1 cellular context compared by ENCODE assay signal in the genomic region with DNA sequence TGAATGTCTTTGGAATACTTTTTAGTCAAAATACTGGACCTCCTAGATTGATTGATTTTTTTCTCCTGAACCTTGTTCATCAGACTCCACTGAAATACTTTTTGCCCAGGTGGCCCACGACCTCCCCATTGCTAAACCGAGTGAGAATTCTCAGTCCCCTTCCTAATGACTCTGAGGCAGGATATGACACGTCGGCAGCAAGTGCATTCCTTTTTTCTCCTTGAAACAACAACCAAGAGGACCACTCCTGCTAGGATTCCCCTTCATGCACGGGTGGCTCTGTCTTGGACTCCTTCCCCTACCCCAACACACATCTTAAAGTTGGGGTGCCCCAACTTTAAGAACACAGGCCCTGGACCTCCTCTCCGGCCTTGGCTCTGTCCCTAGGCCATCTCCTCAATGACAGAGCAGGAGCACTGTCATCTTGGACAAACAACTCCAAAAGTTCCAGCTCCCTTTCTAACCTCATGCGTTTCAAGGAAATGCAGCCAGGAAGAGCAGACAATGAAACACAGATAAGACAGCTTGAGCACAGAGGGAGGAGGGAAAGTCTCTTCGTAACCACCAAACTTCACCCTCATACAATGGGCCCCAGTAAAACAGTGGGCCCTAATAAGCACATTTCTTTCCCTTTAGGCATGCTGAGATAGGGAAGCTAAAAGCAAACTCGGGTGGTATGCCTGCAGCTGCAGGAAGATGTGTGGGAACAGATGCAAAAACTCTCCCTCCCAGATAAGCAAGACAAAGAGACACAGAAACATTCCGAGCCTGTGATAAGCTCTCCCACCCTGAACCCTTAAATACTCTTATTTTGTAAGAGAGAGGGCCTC.
TF ChIP-seq lines count a peak whose summit lies in the region.

No MANE protein-coding gene starts in this region.

TF ChIP-seq in SK-N-SH, 30 proteins besides CTCF, POLR2A, EP300 and RAD21 (continued from another document):
- TF ChIP-seq GABPA (IDR thresholded peaks at IDR 0.05; ENCODE audit: low read depth): no peak
